ENCODE assay signal across 16 cellular contexts in genomic region chr7:53947670-53948226, GRCh38.
DNase-seq lines count a peak whose midpoint lies in the region; ATAC-seq and TF ChIP-seq lines count a peak whose summit lies in the region.
"Had no signal": no experiment of that assay in that cellular context is flagged by ENCODE, and none has a peak within 500 bp of the region (broad histone marks: within the 10 kb centered on the region; RNA-seq: fewer than 3 reads in every experiment).

No MANE protein-coding gene starts in this region.

- 48 to 71% (median 58%) methylated on average over 6 of the region's 6 CpGs for WGBS in heart left ventricle, 4 donors

- no peak overlapping the region for H3K27ac ChIP-seq in heart left ventricle
- H3K27ac ChIP-seq in angular gyrus (ENCODE audit: low read depth, low read length), result peak overlapping the region; percentile 44
- H3K27ac ChIP-seq: 22Rv1 had no signal

- no peaks in the 10 kb centered on the region for H3K36me3 ChIP-seq in heart left ventricle

- no peak for TF ChIP-seq CTCF in heart left ventricle (IDR thresholded peaks at IDR 0.05)

- intact Hi-C loops in Right ventricle myocardium superior (cut with DNase I), result no loop called here
- intact Hi-C loops in heart left ventricle (cut with DNase I), result no loop called here

- TF ChIP-seq POLR2A in heart left ventricle (IDR thresholded peaks at IDR 0.05), result no peak

- H3K9me3 ChIP-seq in heart left ventricle, result peaks cover 0 to 12% (median 0%) of the 10 kb centered on the region in 12 donors

- no peaks in the 10 kb centered on the region for H3K4me1 ChIP-seq in heart left ventricle

- DNase-seq in Right ventricle myocardium superior (no peak), heart left ventricle (no peak), midbrain (lab: John Stamatoyannopoulos, UW) (peak; percentile 2), superior temporal gyrus (ENCODE audit: extremely low spot score) (peak; percentile 56), nucleus accumbens (lab: John Stamatoyannopoulos, UW) (no peak), NCI-H2081 treated with DMSO at 0.1 percent for 48 hours (lab: John Stamatoyannopoulos, UW) (no peak)
- no peak for DNase-seq in stimulated activated CD4-positive, alpha-beta T cell treated with anti-CD3 and anti-CD28 coated beads, Interleukin-4, amount 100 ng/mL, for 4 hours
- DNase-seq: CD8-positive, alpha-beta T cell; COR-L47; DMS153; DMS79 treated with DMSO at 0.1 percent for 48 hours; EL had no signal

- no peaks in the 10 kb centered on the region for H3K27me3 ChIP-seq in heart left ventricle

- no peak overlapping the region for H3K4me3 ChIP-seq in heart left ventricle

- ATAC-seq in Right ventricle myocardium superior (ENCODE audit: poor library complexity) (peak; percentile 48), heart left ventricle (no peak)
- ATAC-seq: CD8-positive, alpha-beta T cell; HCT116; HepG2 had no signal

Comparison
In these comparisons a context has a peak if more than half of its experiments do, and no peak if none do; other contexts are left out.
1. DNase-seq: peak in midbrain (single experiment) and superior temporal gyrus (single experiment); none in Right ventricle myocardium superior (single experiment), heart left ventricle (0 of 5), nucleus accumbens (0 of 56), stimulated activated CD4-positive, alpha-beta T cell treated with anti-CD3 and anti-CD28 coated beads, Interleukin-4, amount 100 ng/mL, for 4 hours (0 of 2) and NCI-H2081 treated with DMSO at 0.1 percent for 48 hours (single experiment).